In the genomic region with DNA sequence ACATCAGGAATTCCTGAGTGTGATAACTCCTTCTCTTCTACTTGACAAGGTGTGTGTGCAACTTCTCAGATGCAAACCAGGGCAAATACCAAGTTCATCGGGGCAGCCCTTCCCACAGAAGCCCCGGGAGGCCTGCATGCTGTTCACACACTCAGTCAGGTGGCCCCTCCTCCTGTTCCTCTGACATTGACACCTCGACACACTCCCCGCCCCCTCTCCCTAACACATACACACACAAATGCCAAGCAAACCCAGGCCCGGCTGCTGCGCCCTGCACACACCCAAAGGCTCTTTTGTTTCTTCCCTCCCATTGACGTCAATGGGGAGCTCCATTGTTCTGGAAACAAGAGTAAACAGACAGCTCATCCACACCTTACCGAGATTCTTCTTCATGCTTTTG, we compare ENCODE assay signal across 1 cellular context.
A peak's percentile ranks its signal among the peaks of the same experiment; 100 is the strongest.
TF ChIP-seq lines count a peak whose summit lies in the region.

No MANE protein-coding gene starts in this region.

TF ChIP-seq in HepG2, 621 proteins besides CTCF, POLR2A, EP300 and RAD21 (continued from another document and continues in another):
- TF ChIP-seq, protein P1, sequence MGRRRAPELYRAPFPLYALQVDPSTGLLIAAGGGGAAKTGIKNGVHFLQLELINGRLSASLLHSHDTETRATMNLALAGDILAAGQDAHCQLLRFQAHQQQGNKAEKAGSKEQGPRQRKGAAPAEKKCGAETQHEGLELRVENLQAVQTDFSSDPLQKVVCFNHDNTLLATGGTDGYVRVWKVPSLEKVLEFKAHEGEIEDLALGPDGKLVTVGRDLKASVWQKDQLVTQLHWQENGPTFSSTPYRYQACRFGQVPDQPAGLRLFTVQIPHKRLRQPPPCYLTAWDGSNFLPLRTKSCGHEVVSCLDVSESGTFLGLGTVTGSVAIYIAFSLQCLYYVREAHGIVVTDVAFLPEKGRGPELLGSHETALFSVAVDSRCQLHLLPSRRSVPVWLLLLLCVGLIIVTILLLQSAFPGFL (CRISPR knock-in tag; IDR thresholded peaks at IDR 0.05): no peak
- no peak for TF ChIP-seq FOXK2 (IDR thresholded peaks at IDR 0.05)
- peak; percentile 33; the same call in 1 of the 2 replicates for TF ChIP-seq FOXA3 (CRISPR knock-in tag; IDR thresholded peaks at IDR 0.05)
- TF ChIP-seq ZNF501 (CRISPR knock-in tag; IDR thresholded peaks at IDR 0.05): 0 out of 2 replicates have a peak, but pooled peaks have one; percentile 0
- TF ChIP-seq MAFF (IDR thresholded peaks at IDR 0.05; ENCODE audit: low read depth, low read length): no peak
- TF ChIP-seq TAF1 (CRISPR knock-in tag; IDR thresholded peaks at IDR 0.05): 0 out of 2 replicates have a peak, but pooled peaks have one; percentile 14
- no peak for TF ChIP-seq SRF (IDR thresholded peaks at IDR 0.05; ENCODE audit: low read depth, low read length)
- TF ChIP-seq ZNF605 (CRISPR knock-in tag; IDR thresholded peaks at IDR 0.05): no peak
- no peak for TF ChIP-seq ZNF83 (CRISPR knock-in tag; IDR thresholded peaks at IDR 0.05; ENCODE audit: borderline replicate concordance)
- TF ChIP-seq AHR (CRISPR knock-in tag; IDR thresholded peaks at IDR 0.05): no peak
- TF ChIP-seq AGO1 (IDR thresholded peaks at IDR 0.05; ENCODE audit: low read depth, low read length, poor library complexity, severe bottlenecking): no peak
- no peak for TF ChIP-seq FOXK1 (CRISPR knock-in tag; IDR thresholded peaks at IDR 0.05; ENCODE audit: borderline replicate concordance, low read depth)
- TF ChIP-seq IRF2 (CRISPR knock-in tag; IDR thresholded peaks at IDR 0.05): 0 out of 2 replicates have a peak, but pooled peaks have one; percentile 32
- no peak for TF ChIP-seq ZKSCAN5 (CRISPR knock-in tag; IDR thresholded peaks at IDR 0.05)
- TF ChIP-seq ZNF562 (CRISPR knock-in tag; IDR thresholded peaks at IDR 0.05; ENCODE audit: borderline replicate concordance): no peak
- TF ChIP-seq ARID4A (CRISPR knock-in tag; IDR thresholded peaks at IDR 0.05; ENCODE audit: borderline replicate concordance): no peak
- TF ChIP-seq SIN3A (IDR thresholded peaks at IDR 0.05; ENCODE audit: borderline replicate concordance, low read depth, low read length): peak; percentile 51; the same call in 1 of the 2 replicates
- TF ChIP-seq ZNF776 (CRISPR knock-in tag; IDR thresholded peaks at IDR 0.05): no peak
- TF ChIP-seq, protein P2, sequence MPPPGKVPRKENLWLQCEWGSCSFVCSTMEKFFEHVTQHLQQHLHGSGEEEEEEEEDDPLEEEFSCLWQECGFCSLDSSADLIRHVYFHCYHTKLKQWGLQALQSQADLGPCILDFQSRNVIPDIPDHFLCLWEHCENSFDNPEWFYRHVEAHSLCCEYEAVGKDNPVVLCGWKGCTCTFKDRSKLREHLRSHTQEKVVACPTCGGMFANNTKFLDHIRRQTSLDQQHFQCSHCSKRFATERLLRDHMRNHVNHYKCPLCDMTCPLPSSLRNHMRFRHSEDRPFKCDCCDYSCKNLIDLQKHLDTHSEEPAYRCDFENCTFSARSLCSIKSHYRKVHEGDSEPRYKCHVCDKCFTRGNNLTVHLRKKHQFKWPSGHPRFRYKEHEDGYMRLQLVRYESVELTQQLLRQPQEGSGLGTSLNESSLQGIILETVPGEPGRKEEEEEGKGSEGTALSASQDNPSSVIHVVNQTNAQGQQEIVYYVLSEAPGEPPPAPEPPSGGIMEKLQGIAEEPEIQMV (CRISPR knock-in tag; IDR thresholded peaks at IDR 0.05; ENCODE audit: low read depth): no peak
- TF ChIP-seq KDM5B (CRISPR knock-in tag; IDR thresholded peaks at IDR 0.05; ENCODE audit: borderline replicate concordance): peak; percentile 18; the same call in 1 of the 2 replicates
- TF ChIP-seq, protein P3, sequence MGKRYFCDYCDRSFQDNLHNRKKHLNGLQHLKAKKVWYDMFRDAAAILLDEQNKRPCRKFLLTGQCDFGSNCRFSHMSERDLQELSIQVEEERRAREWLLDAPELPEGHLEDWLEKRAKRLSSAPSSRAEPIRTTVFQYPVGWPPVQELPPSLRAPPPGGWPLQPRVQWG (CRISPR knock-in tag; IDR thresholded peaks at IDR 0.05; ENCODE audit: borderline replicate concordance, low read depth): no peak
- no peak for TF ChIP-seq HNRNPK (IDR thresholded peaks at IDR 0.05; ENCODE audit: low read depth, low read length, poor library complexity, severe bottlenecking)
- TF ChIP-seq, protein P4, sequence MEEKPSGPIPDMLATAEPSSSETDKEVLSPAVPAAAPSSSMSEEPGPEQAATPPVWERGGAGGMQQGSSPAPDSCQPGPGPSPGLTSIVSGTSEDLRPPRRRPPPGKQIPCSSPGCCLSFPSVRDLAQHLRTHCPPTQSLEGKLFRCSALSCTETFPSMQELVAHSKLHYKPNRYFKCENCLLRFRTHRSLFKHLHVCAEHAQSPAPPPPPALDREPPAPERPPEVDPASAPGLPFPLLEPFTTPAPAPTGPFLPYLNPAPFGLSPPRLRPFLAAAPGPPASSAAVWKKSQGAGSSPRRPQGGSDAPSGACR (CRISPR knock-in tag; IDR thresholded peaks at IDR 0.05): no peak
- TF ChIP-seq MEF2D (CRISPR knock-in tag; IDR thresholded peaks at IDR 0.05): no peak
- peak; percentile 48; the same call in 1 of the 2 replicates for TF ChIP-seq FOXP1 (IDR thresholded peaks at IDR 0.05)
- 0 out of 2 replicates have a peak, but pooled peaks have one; percentile 28 for TF ChIP-seq FOXP1 (CRISPR knock-in tag; IDR thresholded peaks at IDR 0.05)
- 0 out of 2 replicates have a peak, but pooled peaks have one; percentile 32 for TF ChIP-seq KDM4B (CRISPR knock-in tag; IDR thresholded peaks at IDR 0.05)
- no peak for TF ChIP-seq NCOR1 (IDR thresholded peaks at IDR 0.05; ENCODE audit: borderline replicate concordance, low read length)
- TF ChIP-seq, protein P5, sequence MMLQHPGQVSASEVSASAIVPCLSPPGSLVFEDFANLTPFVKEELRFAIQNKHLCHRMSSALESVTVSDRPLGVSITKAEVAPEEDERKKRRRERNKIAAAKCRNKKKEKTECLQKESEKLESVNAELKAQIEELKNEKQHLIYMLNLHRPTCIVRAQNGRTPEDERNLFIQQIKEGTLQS (CRISPR knock-in tag; IDR thresholded peaks at IDR 0.05): no peak
- no peak for TF ChIP-seq GABPA (IDR thresholded peaks at IDR 0.05; ENCODE audit: low read depth, low read length)
- no peak for TF ChIP-seq GABPA (CRISPR knock-in tag; IDR thresholded peaks at IDR 0.05; ENCODE audit: low read depth)
- TF ChIP-seq ZNF33B (CRISPR knock-in tag; IDR thresholded peaks at IDR 0.05): no peak
- no peak for TF ChIP-seq SAFB2 (CRISPR knock-in tag; IDR thresholded peaks at IDR 0.05; ENCODE audit: borderline replicate concordance, low read depth)
- no peak for TF ChIP-seq ZNF75D (CRISPR knock-in tag; IDR thresholded peaks at IDR 0.05; ENCODE audit: borderline replicate concordance)
- no peak for TF ChIP-seq ZNF34 (CRISPR knock-in tag; IDR thresholded peaks at IDR 0.05; ENCODE audit: borderline replicate concordance)
- TF ChIP-seq, protein P6, sequence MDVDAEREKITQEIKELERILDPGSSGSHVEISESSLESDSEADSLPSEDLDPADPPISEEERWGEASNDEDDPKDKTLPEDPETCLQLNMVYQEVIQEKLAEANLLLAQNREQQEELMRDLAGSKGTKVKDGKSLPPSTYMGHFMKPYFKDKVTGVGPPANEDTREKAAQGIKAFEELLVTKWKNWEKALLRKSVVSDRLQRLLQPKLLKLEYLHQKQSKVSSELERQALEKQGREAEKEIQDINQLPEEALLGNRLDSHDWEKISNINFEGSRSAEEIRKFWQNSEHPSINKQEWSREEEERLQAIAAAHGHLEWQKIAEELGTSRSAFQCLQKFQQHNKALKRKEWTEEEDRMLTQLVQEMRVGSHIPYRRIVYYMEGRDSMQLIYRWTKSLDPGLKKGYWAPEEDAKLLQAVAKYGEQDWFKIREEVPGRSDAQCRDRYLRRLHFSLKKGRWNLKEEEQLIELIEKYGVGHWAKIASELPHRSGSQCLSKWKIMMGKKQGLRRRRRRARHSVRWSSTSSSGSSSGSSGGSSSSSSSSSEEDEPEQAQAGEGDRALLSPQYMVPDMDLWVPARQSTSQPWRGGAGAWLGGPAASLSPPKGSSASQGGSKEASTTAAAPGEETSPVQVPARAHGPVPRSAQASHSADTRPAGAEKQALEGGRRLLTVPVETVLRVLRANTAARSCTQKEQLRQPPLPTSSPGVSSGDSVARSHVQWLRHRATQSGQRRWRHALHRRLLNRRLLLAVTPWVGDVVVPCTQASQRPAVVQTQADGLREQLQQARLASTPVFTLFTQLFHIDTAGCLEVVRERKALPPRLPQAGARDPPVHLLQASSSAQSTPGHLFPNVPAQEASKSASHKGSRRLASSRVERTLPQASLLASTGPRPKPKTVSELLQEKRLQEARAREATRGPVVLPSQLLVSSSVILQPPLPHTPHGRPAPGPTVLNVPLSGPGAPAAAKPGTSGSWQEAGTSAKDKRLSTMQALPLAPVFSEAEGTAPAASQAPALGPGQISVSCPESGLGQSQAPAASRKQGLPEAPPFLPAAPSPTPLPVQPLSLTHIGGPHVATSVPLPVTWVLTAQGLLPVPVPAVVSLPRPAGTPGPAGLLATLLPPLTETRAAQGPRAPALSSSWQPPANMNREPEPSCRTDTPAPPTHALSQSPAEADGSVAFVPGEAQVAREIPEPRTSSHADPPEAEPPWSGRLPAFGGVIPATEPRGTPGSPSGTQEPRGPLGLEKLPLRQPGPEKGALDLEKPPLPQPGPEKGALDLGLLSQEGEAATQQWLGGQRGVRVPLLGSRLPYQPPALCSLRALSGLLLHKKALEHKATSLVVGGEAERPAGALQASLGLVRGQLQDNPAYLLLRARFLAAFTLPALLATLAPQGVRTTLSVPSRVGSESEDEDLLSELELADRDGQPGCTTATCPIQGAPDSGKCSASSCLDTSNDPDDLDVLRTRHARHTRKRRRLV (CRISPR knock-in tag; IDR thresholded peaks at IDR 0.05): 0 out of 2 replicates have a peak, but pooled peaks have one; percentile 73
- TF ChIP-seq MED13 (CRISPR knock-in tag; IDR thresholded peaks at IDR 0.05): no peak
- 0 out of 2 replicates have a peak, but pooled peaks have one; percentile 35 for TF ChIP-seq MED1 (CRISPR knock-in tag; IDR thresholded peaks at IDR 0.05)
- peak in 1 of 2 experiments; percentile 51; a peak in 1 of 4 replicates for TF ChIP-seq KLF16 (CRISPR knock-in tag; IDR thresholded peaks at IDR 0.05)
- peak; percentile 34 for TF ChIP-seq ASH2L (IDR thresholded peaks at IDR 0.05; ENCODE audit: insufficient read length, low read depth, low read length)
- TF ChIP-seq, protein P7, sequence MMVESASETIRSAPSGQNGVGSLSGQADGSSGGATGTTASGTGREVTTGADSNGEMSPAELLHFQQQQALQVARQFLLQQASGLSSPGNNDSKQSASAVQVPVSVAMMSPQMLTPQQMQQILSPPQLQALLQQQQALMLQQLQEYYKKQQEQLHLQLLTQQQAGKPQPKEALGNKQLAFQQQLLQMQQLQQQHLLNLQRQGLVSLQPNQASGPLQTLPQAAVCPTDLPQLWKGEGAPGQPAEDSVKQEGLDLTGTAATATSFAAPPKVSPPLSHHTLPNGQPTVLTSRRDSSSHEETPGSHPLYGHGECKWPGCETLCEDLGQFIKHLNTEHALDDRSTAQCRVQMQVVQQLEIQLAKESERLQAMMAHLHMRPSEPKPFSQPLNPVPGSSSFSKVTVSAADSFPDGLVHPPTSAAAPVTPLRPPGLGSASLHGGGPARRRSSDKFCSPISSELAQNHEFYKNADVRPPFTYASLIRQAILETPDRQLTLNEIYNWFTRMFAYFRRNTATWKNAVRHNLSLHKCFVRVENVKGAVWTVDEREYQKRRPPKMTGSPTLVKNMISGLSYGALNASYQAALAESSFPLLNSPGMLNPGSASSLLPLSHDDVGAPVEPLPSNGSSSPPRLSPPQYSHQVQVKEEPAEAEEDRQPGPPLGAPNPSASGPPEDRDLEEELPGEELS (CRISPR knock-in tag; IDR thresholded peaks at IDR 0.05): 0 out of 2 replicates have a peak, but pooled peaks have one; percentile 25
- no peak for TF ChIP-seq PTBP1 (IDR thresholded peaks at IDR 0.05; ENCODE audit: low read depth, low read length, poor library complexity, severe bottlenecking)
- TF ChIP-seq ZNF530 (CRISPR knock-in tag; IDR thresholded peaks at IDR 0.05; ENCODE audit: low read depth): no peak
- no peak for TF ChIP-seq ZNF615 (CRISPR knock-in tag; IDR thresholded peaks at IDR 0.05; ENCODE audit: borderline replicate concordance)
- TF ChIP-seq, protein P8, sequence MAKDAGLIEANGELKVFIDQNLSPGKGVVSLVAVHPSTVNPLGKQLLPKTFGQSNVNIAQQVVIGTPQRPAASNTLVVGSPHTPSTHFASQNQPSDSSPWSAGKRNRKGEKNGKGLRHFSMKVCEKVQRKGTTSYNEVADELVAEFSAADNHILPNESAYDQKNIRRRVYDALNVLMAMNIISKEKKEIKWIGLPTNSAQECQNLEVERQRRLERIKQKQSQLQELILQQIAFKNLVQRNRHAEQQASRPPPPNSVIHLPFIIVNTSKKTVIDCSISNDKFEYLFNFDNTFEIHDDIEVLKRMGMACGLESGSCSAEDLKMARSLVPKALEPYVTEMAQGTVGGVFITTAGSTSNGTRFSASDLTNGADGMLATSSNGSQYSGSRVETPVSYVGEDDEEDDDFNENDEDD (CRISPR knock-in tag; IDR thresholded peaks at IDR 0.05; ENCODE audit: borderline replicate concordance): 0 out of 2 replicates have a peak, but pooled peaks have one; percentile 22
- TF ChIP-seq REPIN1 (CRISPR knock-in tag; IDR thresholded peaks at IDR 0.05; ENCODE audit: borderline replicate concordance, low read depth): no peak
